13 cellular contexts compared by ENCODE assay signal in genomic region chr9:87029904-87030303, GRCh38.
"Had no signal": no experiment of that assay in that cellular context is flagged by ENCODE, and none has a peak within 500 bp of the region (broad histone marks: within the 10 kb centered on the region; RNA-seq: fewer than 3 reads in every experiment).

No MANE protein-coding gene starts in this region.

- H3K36me3 ChIP-seq: ovary had no signal

- H3K9me3 ChIP-seq: ovary had no signal

- H3K9me3 Mint-ChIP-seq: activated B cell treated with CpG ODN at 0.5 μM for 24 hours; activated CD4-positive, alpha-beta T cell treated with anti-CD3 and anti-CD28 coated beads, Interleukin-2, amount 10 ng/mL, durations not matched to agents 7 days and 5 days; type B pancreatic cell had no signal

- H3K4me1 Mint-ChIP-seq: activated B cell treated with CpG ODN at 0.5 μM for 24 hours; activated CD4-positive, alpha-beta T cell treated with anti-CD3 and anti-CD28 coated beads, Interleukin-2, amount 10 ng/mL, durations not matched to agents 7 days and 5 days; activated naive CD8-positive, alpha-beta T cell treated with anti-CD3 and anti-CD28 coated beads for 36 hours; immature natural killer cell; stimulated activated naive CD8-positive, alpha-beta T cell treated with anti-CD3 and anti-CD28 coated beads, Interleukin-15, amount 100 ng/mL, for 72 hours; T-helper 17 cell had no signal

- H3K27me3 ChIP-seq: foreskin keratinocyte, ovary had no signal

- H3K4me1 ChIP-seq: foreskin keratinocyte had no signal

- H3K27ac ChIP-seq: foreskin keratinocyte, ovary had no signal

- H3K27me3 Mint-ChIP-seq: activated B cell treated with CpG ODN at 0.5 μM for 24 hours, brain, type B pancreatic cell had no signal

- H3K4me3 ChIP-seq: ovary had no signal

- DNase-seq: activated B cell treated with CpG ODN at 0.5 μM for 24 hours; activated CD4-positive, alpha-beta T cell treated with anti-CD3 and anti-CD28 coated beads, Interleukin-2, amount 10 ng/mL, durations not matched to agents 7 days and 5 days; activated CD8-positive, alpha-beta memory T cell treated with anti-CD3 and anti-CD28 coated beads, Interleukin-2, amount 50 U/mL, for 48 hours; activated naive CD8-positive, alpha-beta T cell treated with anti-CD3 and anti-CD28 coated beads for 36 hours; effector memory CD4-positive, alpha-beta T cell; foreskin keratinocyte; immature natural killer cell; ovary; stimulated activated CD4-positive, alpha-beta T cell treated with anti-CD3 and anti-CD28 coated beads, Interleukin-1b, Interleukin-23, amount 100 ng/mL, for 48 hours; stimulated activated naive CD8-positive, alpha-beta T cell treated with anti-CD3 and anti-CD28 coated beads, Interleukin-15, amount 100 ng/mL, for 72 hours; T-helper 17 cell had no signal

- ATAC-seq: foreskin keratinocyte; stimulated activated naive CD8-positive, alpha-beta T cell treated with anti-CD3 and anti-CD28 coated beads, Interleukin-15, amount 100 ng/mL, for 72 hours; T-helper 17 cell had no signal

- H3K36me3 Mint-ChIP-seq: activated naive CD8-positive, alpha-beta T cell treated with anti-CD3 and anti-CD28 coated beads for 36 hours; immature natural killer cell had no signal

- H3K27ac Mint-ChIP-seq: activated B cell treated with CpG ODN at 0.5 μM for 24 hours; activated CD4-positive, alpha-beta T cell treated with anti-CD3 and anti-CD28 coated beads, Interleukin-2, amount 10 ng/mL, durations not matched to agents 7 days and 5 days; activated naive CD8-positive, alpha-beta T cell treated with anti-CD3 and anti-CD28 coated beads for 36 hours; immature natural killer cell; stimulated activated naive CD8-positive, alpha-beta T cell treated with anti-CD3 and anti-CD28 coated beads, Interleukin-15, amount 100 ng/mL, for 72 hours; T-helper 17 cell; type B pancreatic cell had no signal

- H3K4me3 Mint-ChIP-seq: activated B cell treated with CpG ODN at 0.5 μM for 24 hours; activated CD4-positive, alpha-beta T cell treated with anti-CD3 and anti-CD28 coated beads, Interleukin-2, amount 10 ng/mL, durations not matched to agents 7 days and 5 days; activated naive CD8-positive, alpha-beta T cell treated with anti-CD3 and anti-CD28 coated beads for 36 hours; brain; immature natural killer cell; stimulated activated naive CD8-positive, alpha-beta T cell treated with anti-CD3 and anti-CD28 coated beads, Interleukin-15, amount 100 ng/mL, for 72 hours; T-helper 17 cell; type B pancreatic cell had no signal
